Comparison of ENCODE assay signal across 8 cellular contexts in the genomic region with DNA sequence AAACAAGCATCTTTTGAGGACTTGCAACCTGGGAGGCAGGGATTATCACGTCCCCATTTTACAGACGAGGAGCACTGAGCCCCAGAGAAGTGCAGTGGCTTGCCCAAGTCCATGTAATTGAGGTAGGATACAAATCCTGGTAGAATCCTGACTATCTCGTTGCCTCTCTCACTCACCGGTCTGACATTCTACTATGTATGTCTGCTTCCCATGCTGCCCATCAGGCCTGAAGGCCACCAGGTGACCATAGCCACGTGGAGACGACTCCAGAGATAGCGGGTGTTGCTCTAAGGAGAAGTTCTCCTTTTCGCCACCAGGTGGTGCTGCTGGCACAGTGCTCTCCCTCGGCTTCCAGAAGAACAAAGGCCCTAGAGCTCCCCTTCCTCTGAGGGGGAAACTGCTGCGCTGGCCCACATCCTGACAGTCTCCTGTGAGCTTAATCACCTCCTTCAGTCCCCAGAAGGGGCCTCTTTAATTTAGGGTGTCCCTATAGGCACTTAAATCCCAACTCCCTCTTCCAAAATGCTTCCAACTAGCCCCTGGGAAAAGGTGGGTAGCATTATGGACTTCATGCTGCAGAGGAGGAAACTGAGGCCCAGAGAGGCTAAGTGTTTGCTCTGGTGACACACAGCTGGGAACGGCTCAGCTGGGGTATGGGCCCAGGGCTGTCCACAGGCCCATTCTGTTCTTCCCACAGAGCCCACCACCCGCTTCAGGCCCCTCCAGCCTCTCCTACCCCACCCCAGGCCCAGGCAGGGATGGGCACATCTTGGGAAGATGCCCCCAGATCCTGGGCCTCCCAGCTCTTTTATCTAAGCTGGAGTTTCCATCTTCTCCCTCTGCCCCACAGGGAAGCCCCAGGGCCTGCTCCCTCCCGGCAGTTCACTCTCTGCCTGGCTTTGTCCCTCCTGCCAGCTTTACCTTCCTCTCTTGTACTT. TPM values are rescaled to one million over a fixed set of nuclear protein-coding genes. Genes with fewer than 3 reads are reported as not detected.
DNase-seq lines count a peak whose midpoint lies in the region; ATAC-seq, FAIRE-seq and TF ChIP-seq lines count a peak whose summit lies in the region.

No MANE protein-coding gene starts in this region.

- H3K4me1 ChIP-seq in small intestine (ENCODE audit: control insufficient read depth in 2 of 2, insufficient read depth in 1 of 2, low read depth in 1 of 2, low read length in 1 of 2) = no peaks in the 10 kb centered on the region

- in situ Hi-C loops in astrocyte of the cerebellum (cut with HindIII; ENCODE audit: low sequenced_read_pairs) = no loop called here

- FAIRE-seq in small intestine (lab: Jason Lieb, UNC) = no peak

- no peaks in the 10 kb centered on the region for H3K9me3 ChIP-seq in small intestine (ENCODE audit: control insufficient read depth, low read depth)

- 20 to 26% (median 22%) methylated on average over 13 of the region's 13 CpGs for WGBS in small intestine, 3 donors

- H3K27me3 ChIP-seq in small intestine (ENCODE audit: control insufficient read depth in 2 of 2, insufficient read depth in 2 of 2, low read length in 2 of 2) = no peaks in the 10 kb centered on the region

- TF ChIP-seq CTCF in astrocyte of the cerebellum (IDR thresholded peaks at IDR 0.05; ENCODE audit: low read depth, low read length, missing control alignments) = peak; percentile 97

- peak; percentile 61 for ATAC-seq in HG02759 (IDR thresholded peaks at IDR 0.05; ENCODE audit: unreplicated experiment)
- ATAC-seq in GM19328 (IDR thresholded peaks at IDR 0.05; ENCODE audit: unreplicated experiment) = no peak

- no peak overlapping the region for H3K4me3 ChIP-seq in astrocyte of the cerebellum (ENCODE audit: low read depth, low read length)
- H3K4me3 ChIP-seq in small intestine (ENCODE audit: low read depth in 1 of 2, low read length in 2 of 2) = no peak overlapping the region

- H3K36me3 ChIP-seq in small intestine (ENCODE audit: control insufficient read depth in 2 of 2, insufficient read depth in 2 of 2, low read length in 2 of 2) = no peaks in the 10 kb centered on the region

- peak; percentile 84 for DNase-seq in GDM1 (lab: John Stamatoyannopoulos, UW)
- peak; percentile 55 to 75 for DNase-seq in NCI-H187 (lab: John Stamatoyannopoulos, UW)
- DNase-seq in T-helper 9 cell = peak; percentile 84
- DNase-seq in astrocyte of the cerebellum (ENCODE audit: low read depth) = peak; percentile 72
- peak in 48 of 51 donors; percentile 7 to 84 (median 57) for DNase-seq in hypothalamus (lab: John Stamatoyannopoulos, UW)
- peak; percentile 85 for DNase-seq in small intestine

- no peak overlapping the region for H3K27ac ChIP-seq in small intestine (ENCODE audit: low read depth in 1 of 2, low read length in 1 of 2)

RNA-seq across cellular contexts. Expression of a gene that starts 6.4 kb away (rescaled TPM):
- polyA plus RNA-seq in small intestine = under 1 TPM in 1 of 3 donors, not detected in 2; 0.01 TPM

RNA-seq across cellular contexts. Expression of a gene that starts 9.8 kb away (rescaled TPM):
- not detected for polyA plus RNA-seq in small intestine

RNA-seq across cellular contexts. Expression of a gene that starts 18.7 kb away (rescaled TPM):
- 10 to 100 TPM; 17.0 to 22.4 (median 20.3) TPM for polyA plus RNA-seq in small intestine

RNA-seq across cellular contexts. Expression of a gene that starts 32.9 kb away (rescaled TPM):
- 10 to 100 TPM; 12.8 to 22.7 (median 18.6) TPM for polyA plus RNA-seq in small intestine

RNA-seq across cellular contexts. Expression of a gene that starts 35.8 kb away (rescaled TPM):
- 10 to 100 TPM; 20.4 to 29.5 (median 28.5) TPM for polyA plus RNA-seq in small intestine
